Comparison of ENCODE assay signal across 19 cellular contexts in genomic region chr10:70343712-70344111, GRCh38. TPM values are rescaled to one million over a fixed set of nuclear protein-coding genes. Genes with fewer than 3 reads are reported as not detected.
"Had no signal": no experiment of that assay in that cellular context is flagged by ENCODE, and none has a peak within 500 bp of the region (broad histone marks: within the 10 kb centered on the region; RNA-seq: fewer than 3 reads in every experiment).

No MANE protein-coding gene starts in this region.

- H3K4me3 ChIP-seq: lung, prostate gland, suprapubic skin had no signal

- H3K9me3 ChIP-seq: prostate gland, suprapubic skin had no signal

- FAIRE-seq: astrocyte had no signal

- H3K4me1 ChIP-seq: prostate gland, suprapubic skin had no signal

- ATAC-seq: activated CD4-positive, alpha-beta T cell treated with anti-CD3 and anti-CD28 coated beads for 36 hours; activated CD8-positive, alpha-beta memory T cell treated with anti-CD3 and anti-CD28 coated beads, Interleukin-2, amount 10 ng/mL, durations not matched to agents 7 days and 5 days; T-helper 17 cell had no signal

- DNase-seq: activated CD4-positive, alpha-beta memory T cell treated with anti-CD3 and anti-CD28 coated beads for 36 hours; activated CD4-positive, alpha-beta T cell treated with anti-CD3 and anti-CD28 coated beads for 36 hours; activated CD8-positive, alpha-beta memory T cell treated with anti-CD3 and anti-CD28 coated beads, Interleukin-2, amount 10 ng/mL, durations not matched to agents 7 days and 5 days; activated naive CD4-positive, alpha-beta T cell treated with anti-CD3 and anti-CD28 coated beads, Interleukin-2, amount 50 U/mL, for 16 hours; activated T-cell treated with anti-CD3 and anti-CD28 coated beads, Interleukin-2, amount 50 U/mL, for 1 hour; endodermal cell; kidney glomerular epithelial cell; stimulated activated CD4-positive, alpha-beta T cell treated with anti-CD3 and anti-CD28 coated beads, Interleukin-15, amount 100 ng/mL, for 24 hours; stimulated activated CD4-positive, alpha-beta T cell treated with anti-CD3 and anti-CD28 coated beads, Interleukin-4, amount 100 ng/mL, for 24 hours; stimulated activated naive CD4-positive, alpha-beta T cell; T-helper 17 cell had no signal

- H3K36me3 ChIP-seq: prostate gland, suprapubic skin had no signal

- H3K27ac ChIP-seq: prostate gland, suprapubic skin had no signal

- H3K27me3 ChIP-seq: suprapubic skin had no signal

RNA-seq across cellular contexts. Expression of gene NPFFR1, which starts 59.9 kb away (rescaled TPM):
- total RNA-seq: activated CD4-positive, alpha-beta T cell treated with anti-CD3 and anti-CD28 coated beads for 36 hours; activated CD8-positive, alpha-beta memory T cell treated with anti-CD3 and anti-CD28 coated beads, Interleukin-2, amount 10 ng/mL, durations not matched to agents 7 days and 5 days; astrocyte; dermis microvascular lymphatic vessel endothelial cell; epithelial cell of proximal tubule; fibroblast of villous mesenchyme; osteoblast; T-helper 17 cell had no signal
